In genomic region chr11:67281552-67282150, GRCh38 we compare ENCODE assay signal across 2 cellular contexts.
TF ChIP-seq lines count a peak whose summit lies in the region.

No MANE protein-coding gene starts in this region.

TF ChIP-seq in GM12878, 131 proteins besides CTCF, POLR2A, EP300 and RAD21 (continued from another document):
- TF ChIP-seq, protein P1, sequence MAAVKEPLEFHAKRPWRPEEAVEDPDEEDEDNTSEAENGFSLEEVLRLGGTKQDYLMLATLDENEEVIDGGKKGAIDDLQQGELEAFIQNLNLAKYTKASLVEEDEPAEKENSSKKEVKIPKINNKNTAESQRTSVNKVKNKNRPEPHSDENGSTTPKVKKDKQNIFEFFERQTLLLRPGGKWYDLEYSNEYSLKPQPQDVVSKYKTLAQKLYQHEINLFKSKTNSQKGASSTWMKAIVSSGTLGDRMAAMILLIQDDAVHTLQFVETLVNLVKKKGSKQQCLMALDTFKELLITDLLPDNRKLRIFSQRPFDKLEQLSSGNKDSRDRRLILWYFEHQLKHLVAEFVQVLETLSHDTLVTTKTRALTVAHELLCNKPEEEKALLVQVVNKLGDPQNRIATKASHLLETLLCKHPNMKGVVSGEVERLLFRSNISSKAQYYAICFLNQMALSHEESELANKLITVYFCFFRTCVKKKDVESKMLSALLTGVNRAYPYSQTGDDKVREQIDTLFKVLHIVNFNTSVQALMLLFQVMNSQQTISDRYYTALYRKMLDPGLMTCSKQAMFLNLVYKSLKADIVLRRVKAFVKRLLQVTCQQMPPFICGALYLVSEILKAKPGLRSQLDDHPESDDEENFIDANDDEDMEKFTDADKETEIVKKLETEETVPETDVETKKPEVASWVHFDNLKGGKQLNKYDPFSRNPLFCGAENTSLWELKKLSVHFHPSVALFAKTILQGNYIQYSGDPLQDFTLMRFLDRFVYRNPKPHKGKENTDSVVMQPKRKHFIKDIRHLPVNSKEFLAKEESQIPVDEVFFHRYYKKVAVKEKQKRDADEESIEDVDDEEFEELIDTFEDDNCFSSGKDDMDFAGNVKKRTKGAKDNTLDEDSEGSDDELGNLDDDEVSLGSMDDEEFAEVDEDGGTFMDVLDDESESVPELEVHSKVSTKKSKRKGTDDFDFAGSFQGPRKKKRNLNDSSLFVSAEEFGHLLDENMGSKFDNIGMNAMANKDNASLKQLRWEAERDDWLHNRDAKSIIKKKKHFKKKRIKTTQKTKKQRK (IDR thresholded peaks at IDR 0.05; ENCODE audit: low read depth, low read length) = no peak
- TF ChIP-seq FOXK2 (IDR thresholded peaks at IDR 0.05) (no peak), SP1 (IDR thresholded peaks at IDR 0.05; ENCODE audit: low read depth, low read length) (no peak), CREB1 (IDR thresholded peaks at IDR 0.05; ENCODE audit: low read depth) (no peak)
- TF ChIP-seq, protein P2, sequence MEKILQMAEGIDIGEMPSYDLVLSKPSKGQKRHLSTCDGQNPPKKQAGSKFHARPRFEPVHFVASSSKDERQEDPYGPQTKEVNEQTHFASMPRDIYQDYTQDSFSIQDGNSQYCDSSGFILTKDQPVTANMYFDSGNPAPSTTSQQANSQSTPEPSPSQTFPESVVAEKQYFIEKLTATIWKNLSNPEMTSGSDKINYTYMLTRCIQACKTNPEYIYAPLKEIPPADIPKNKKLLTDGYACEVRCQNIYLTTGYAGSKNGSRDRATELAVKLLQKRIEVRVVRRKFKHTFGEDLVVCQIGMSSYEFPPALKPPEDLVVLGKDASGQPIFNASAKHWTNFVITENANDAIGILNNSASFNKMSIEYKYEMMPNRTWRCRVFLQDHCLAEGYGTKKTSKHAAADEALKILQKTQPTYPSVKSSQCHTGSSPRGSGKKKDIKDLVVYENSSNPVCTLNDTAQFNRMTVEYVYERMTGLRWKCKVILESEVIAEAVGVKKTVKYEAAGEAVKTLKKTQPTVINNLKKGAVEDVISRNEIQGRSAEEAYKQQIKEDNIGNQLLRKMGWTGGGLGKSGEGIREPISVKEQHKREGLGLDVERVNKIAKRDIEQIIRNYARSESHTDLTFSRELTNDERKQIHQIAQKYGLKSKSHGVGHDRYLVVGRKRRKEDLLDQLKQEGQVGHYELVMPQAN (conservative IDR thresholded peaks at IDR 0.05) = no peak

TF ChIP-seq in SK-N-SH treated with all-trans-retinoic acid at 6 μM for 48 hours, 23 proteins besides CTCF, POLR2A, EP300 and RAD21:
- TF ChIP-seq CSRNP3 (CRISPR knock-in tag; IDR thresholded peaks at IDR 0.05) = no peak
- TF ChIP-seq PATZ1 (CRISPR knock-in tag; IDR thresholded peaks at IDR 0.05; ENCODE audit: borderline replicate concordance) = no peak
- TF ChIP-seq, protein P3, sequence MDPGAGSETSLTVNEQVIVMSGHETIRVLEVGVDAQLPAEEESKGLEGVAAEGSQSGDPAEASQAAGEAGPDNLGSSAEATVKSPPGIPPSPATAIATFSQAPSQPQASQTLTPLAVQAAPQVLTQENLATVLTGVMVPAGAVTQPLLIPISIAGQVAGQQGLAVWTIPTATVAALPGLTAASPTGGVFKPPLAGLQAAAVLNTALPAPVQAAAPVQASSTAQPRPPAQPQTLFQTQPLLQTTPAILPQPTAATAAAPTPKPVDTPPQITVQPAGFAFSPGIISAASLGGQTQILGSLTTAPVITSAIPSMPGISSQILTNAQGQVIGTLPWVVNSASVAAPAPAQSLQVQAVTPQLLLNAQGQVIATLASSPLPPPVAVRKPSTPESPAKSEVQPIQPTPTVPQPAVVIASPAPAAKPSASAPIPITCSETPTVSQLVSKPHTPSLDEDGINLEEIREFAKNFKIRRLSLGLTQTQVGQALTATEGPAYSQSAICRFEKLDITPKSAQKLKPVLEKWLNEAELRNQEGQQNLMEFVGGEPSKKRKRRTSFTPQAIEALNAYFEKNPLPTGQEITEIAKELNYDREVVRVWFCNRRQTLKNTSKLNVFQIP (CRISPR knock-in tag; IDR thresholded peaks at IDR 0.05; ENCODE audit: borderline replicate concordance, low read depth) = no peak
- no peak for TF ChIP-seq CSDC2 (CRISPR knock-in tag; IDR thresholded peaks at IDR 0.05)
- TF ChIP-seq ZNF8 (CRISPR knock-in tag; IDR thresholded peaks at IDR 0.05) = no peak
- TF ChIP-seq ZNF70 (CRISPR knock-in tag; IDR thresholded peaks at IDR 0.05) = no peak
- no peak for TF ChIP-seq SNAI2 (CRISPR knock-in tag; IDR thresholded peaks at IDR 0.05)
- TF ChIP-seq PPARA (CRISPR knock-in tag; IDR thresholded peaks at IDR 0.05; ENCODE audit: borderline replicate concordance) = no peak
TF ChIP-seq in SK-N-SH treated with all-trans-retinoic acid at 6 μM for 48 hours: peak in this region for 0.
